1 cellular context compared by ENCODE assay signal in the genomic region with DNA sequence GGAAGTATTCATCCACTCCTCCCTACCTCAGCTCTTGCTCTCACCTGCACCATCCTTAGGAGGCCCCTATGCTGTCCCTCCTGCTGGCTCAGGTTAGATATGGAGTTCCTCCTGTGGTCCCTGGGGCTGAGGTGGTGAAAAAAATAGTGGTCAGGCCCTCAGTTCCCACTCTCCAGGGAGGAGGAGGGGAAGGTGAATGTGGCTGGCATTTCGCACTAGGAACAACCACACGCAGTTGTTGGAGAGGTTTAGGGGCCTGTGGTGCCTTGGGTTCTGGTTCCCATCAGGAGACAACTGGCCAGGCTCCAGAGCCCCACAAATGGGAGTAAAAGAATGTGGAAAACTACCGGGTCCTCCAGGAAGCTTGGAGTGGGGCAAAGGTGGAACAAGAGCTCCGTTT.
TF ChIP-seq lines count a peak whose summit lies in the region.

No MANE protein-coding gene starts in this region.

TF ChIP-seq in HepG2, 621 proteins besides CTCF, POLR2A, EP300 and RAD21 (continued from another document):
- TF ChIP-seq, protein P1, sequence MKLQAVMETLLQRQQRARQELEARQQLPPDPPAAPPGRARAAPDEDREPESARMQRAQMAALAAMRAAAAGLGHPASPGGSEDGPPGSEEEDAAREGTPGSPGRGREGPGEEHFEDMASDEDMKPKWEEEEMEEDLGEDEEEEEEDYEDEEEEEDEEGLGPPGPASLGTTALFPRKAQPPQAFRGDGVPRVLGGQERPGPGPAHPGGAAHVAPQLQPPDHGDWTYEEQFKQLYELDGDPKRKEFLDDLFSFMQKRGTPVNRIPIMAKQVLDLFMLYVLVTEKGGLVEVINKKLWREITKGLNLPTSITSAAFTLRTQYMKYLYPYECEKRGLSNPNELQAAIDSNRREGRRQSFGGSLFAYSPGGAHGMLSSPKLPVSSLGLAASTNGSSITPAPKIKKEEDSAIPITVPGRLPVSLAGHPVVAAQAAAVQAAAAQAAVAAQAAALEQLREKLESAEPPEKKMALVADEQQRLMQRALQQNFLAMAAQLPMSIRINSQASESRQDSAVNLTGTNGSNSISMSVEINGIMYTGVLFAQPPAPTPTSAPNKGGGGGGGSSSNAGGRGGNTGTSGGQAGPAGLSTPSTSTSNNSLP (IDR thresholded peaks at IDR 0.05; ENCODE audit: low read depth, low read length): no peak
- TF ChIP-seq, protein P2, sequence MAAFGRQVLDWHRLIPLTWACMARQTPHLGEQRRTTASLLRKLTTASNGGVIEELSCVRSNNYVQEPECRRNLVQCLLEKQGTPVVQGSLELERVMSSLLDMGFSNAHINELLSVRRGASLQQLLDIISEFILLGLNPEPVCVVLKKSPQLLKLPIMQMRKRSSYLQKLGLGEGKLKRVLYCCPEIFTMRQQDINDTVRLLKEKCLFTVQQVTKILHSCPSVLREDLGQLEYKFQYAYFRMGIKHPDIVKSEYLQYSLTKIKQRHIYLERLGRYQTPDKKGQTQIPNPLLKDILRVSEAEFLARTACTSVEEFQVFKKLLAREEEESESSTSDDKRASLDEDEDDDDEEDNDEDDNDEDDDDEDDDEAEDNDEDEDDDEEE (CRISPR knock-in tag; IDR thresholded peaks at IDR 0.05): no peak
- TF ChIP-seq, protein P3, sequence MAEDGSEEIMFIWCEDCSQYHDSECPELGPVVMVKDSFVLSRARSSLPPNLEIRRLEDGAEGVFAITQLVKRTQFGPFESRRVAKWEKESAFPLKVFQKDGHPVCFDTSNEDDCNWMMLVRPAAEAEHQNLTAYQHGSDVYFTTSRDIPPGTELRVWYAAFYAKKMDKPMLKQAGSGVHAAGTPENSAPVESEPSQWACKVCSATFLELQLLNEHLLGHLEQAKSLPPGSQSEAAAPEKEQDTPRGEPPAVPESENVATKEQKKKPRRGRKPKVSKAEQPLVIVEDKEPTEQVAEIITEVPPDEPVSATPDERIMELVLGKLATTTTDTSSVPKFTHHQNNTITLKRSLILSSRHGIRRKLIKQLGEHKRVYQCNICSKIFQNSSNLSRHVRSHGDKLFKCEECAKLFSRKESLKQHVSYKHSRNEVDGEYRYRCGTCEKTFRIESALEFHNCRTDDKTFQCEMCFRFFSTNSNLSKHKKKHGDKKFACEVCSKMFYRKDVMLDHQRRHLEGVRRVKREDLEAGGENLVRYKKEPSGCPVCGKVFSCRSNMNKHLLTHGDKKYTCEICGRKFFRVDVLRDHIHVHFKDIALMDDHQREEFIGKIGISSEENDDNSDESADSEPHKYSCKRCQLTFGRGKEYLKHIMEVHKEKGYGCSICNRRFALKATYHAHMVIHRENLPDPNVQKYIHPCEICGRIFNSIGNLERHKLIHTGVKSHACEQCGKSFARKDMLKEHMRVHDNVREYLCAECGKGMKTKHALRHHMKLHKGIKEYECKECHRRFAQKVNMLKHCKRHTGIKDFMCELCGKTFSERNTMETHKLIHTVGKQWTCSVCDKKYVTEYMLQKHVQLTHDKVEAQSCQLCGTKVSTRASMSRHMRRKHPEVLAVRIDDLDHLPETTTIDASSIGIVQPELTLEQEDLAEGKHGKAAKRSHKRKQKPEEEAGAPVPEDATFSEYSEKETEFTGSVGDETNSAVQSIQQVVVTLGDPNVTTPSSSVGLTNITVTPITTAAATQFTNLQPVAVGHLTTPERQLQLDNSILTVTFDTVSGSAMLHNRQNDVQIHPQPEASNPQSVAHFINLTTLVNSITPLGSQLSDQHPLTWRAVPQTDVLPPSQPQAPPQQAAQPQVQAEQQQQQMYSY (CRISPR knock-in tag; IDR thresholded peaks at IDR 0.05): no peak
- TF ChIP-seq NCOR1 (IDR thresholded peaks at IDR 0.05; ENCODE audit: borderline replicate concordance, low read length) (no peak), ZNF331 (CRISPR knock-in tag; IDR thresholded peaks at IDR 0.05) (no peak), ZNF121 (CRISPR knock-in tag; IDR thresholded peaks at IDR 0.05) (no peak), ZFP36L2 (CRISPR knock-in tag; IDR thresholded peaks at IDR 0.05) (no peak)
- TF ChIP-seq, protein P4, sequence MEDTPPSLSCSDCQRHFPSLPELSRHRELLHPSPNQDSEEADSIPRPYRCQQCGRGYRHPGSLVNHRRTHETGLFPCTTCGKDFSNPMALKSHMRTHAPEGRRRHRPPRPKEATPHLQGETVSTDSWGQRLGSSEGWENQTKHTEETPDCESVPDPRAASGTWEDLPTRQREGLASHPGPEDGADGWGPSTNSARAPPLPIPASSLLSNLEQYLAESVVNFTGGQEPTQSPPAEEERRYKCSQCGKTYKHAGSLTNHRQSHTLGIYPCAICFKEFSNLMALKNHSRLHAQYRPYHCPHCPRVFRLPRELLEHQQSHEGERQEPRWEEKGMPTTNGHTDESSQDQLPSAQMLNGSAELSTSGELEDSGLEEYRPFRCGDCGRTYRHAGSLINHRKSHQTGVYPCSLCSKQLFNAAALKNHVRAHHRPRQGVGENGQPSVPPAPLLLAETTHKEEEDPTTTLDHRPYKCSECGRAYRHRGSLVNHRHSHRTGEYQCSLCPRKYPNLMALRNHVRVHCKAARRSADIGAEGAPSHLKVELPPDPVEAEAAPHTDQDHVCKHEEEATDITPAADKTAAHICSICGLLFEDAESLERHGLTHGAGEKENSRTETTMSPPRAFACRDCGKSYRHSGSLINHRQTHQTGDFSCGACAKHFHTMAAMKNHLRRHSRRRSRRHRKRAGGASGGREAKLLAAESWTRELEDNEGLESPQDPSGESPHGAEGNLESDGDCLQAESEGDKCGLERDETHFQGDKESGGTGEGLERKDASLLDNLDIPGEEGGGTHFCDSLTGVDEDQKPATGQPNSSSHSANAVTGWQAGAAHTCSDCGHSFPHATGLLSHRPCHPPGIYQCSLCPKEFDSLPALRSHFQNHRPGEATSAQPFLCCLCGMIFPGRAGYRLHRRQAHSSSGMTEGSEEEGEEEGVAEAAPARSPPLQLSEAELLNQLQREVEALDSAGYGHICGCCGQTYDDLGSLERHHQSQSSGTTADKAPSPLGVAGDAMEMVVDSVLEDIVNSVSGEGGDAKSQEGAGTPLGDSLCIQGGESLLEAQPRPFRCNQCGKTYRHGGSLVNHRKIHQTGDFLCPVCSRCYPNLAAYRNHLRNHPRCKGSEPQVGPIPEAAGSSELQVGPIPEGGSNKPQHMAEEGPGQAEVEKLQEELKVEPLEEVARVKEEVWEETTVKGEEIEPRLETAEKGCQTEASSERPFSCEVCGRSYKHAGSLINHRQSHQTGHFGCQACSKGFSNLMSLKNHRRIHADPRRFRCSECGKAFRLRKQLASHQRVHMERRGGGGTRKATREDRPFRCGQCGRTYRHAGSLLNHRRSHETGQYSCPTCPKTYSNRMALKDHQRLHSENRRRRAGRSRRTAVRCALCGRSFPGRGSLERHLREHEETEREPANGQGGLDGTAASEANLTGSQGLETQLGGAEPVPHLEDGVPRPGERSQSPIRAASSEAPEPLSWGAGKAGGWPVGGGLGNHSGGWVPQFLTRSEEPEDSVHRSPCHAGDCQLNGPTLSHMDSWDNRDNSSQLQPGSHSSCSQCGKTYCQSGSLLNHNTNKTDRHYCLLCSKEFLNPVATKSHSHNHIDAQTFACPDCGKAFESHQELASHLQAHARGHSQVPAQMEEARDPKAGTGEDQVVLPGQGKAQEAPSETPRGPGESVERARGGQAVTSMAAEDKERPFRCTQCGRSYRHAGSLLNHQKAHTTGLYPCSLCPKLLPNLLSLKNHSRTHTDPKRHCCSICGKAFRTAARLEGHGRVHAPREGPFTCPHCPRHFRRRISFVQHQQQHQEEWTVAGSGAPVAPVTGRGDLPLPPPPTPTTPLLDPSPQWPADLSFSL (CRISPR knock-in tag; IDR thresholded peaks at IDR 0.05): no peak
- TF ChIP-seq, protein P5, sequence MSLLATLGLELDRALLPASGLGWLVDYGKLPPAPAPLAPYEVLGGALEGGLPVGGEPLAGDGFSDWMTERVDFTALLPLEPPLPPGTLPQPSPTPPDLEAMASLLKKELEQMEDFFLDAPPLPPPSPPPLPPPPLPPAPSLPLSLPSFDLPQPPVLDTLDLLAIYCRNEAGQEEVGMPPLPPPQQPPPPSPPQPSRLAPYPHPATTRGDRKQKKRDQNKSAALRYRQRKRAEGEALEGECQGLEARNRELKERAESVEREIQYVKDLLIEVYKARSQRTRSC (CRISPR knock-in tag; IDR thresholded peaks at IDR 0.05; ENCODE audit: low read depth): no peak
